8 cellular contexts compared by ENCODE assay signal in the genomic region with DNA sequence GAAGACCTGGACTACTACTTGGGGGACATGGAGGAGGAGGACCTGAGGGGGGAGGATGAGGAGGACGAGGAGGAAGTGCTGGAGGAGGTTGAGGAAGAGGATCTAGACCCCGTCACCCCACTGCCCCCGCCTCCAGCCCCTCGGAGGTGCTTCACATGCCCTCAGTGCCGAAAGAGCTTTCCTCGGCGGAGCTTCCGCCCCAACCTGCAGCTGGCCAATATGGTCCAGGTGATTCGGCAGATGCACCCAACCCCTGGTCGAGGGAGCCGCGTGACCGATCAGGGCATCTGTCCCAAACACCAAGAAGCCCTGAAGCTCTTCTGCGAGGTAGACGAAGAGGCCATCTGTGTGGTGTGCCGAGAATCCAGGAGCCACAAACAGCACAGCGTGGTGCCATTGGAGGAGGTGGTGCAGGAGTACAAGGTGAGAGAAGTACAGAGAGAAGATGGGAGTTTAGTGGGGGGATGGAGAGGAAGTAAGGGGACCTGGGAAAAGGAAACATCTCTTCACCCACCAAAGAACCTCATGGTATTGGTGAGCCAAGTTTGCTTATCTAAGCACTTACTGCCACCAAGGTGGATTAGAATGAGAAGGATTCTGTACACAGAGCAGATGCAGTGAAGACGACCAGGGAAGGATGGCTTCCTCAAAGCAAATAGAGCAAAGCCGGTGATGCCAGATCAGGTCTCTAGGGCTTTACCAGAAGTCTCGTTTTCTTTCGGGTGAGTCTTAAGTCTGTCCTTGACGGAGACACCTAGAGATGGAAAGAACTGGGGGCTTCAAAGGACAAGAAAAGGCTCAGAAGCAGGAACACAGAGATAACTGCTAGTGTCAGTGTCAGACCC. TPM values are rescaled to one million over a fixed set of nuclear protein-coding genes. Genes with fewer than 3 reads are reported as not detected.
DNase-seq lines count a peak whose midpoint lies in the region; ATAC-seq and TF ChIP-seq lines count a peak whose summit lies in the region.

No MANE protein-coding gene starts in this region.

- 60 to 71% methylated on average over 21 to 22 of the region's 22 CpGs for WGBS in lung, 2 donors

- H3K27ac ChIP-seq in lung (ENCODE audit: low read depth in 1 of 2, low read length in 1 of 2) (peak overlapping the region in 1 of 2 donors; percentile 95), upper lobe of right lung (peak overlapping the region; percentile 97)

- no peak for TF ChIP-seq CTCF in astrocyte of the cerebellum (IDR thresholded peaks at IDR 0.05; ENCODE audit: low read depth, low read length, missing control alignments)
- no peak for TF ChIP-seq CTCF in lung (IDR thresholded peaks at IDR 0.05; ENCODE audit: control extremely low read depth, extremely low read depth)
- TF ChIP-seq CTCF in upper lobe of right lung (IDR thresholded peaks at IDR 0.05): no peak

- peak; percentile 28 for DNase-seq in stimulated activated CD4-positive, alpha-beta T cell treated with anti-CD3 and anti-CD28 coated beads, Interleukin-1b, Interleukin-23, amount 100 ng/mL, for 48 hours
- no peak for DNase-seq in stimulated activated CD4-positive, alpha-beta T cell treated with anti-CD3 and anti-CD28 coated beads, Interleukin-2, amount 100 ng/mL, for 48 hours
- DNase-seq in astrocyte of the cerebellum (ENCODE audit: low read depth) (no peak), lung (ENCODE audit: low spot score) (no peak), upper lobe of right lung (no peak), NOMO-1 treated with dmso at 0.1 percent for 144 hours (lab: John Stamatoyannopoulos, UW; ENCODE audit: unreplicated experiment) (no peak)

- peaks cover 0 to 18% of the 10 kb centered on the region in 2 donors for H3K4me1 ChIP-seq in lung (ENCODE audit: control insufficient read depth in 2 of 2, insufficient read depth in 2 of 2, low read length in 2 of 2)
- peaks cover 8% of the 10 kb centered on the region for H3K4me1 ChIP-seq in upper lobe of right lung

- peaks cover 0 to 2% of the 10 kb centered on the region in 2 donors for H3K36me3 ChIP-seq in lung (ENCODE audit: control insufficient read depth in 2 of 2, insufficient read depth in 2 of 2, low read length in 2 of 2)
- H3K36me3 ChIP-seq in upper lobe of right lung: no peaks in the 10 kb centered on the region

- intact Hi-C loops in upper lobe of right lung (cut with DNase I): no loop called here

- H3K27me3 ChIP-seq in lung (ENCODE audit: control insufficient read depth, insufficient read depth) (no peaks in the 10 kb centered on the region), upper lobe of right lung (no peaks in the 10 kb centered on the region)

- H3K4me3 ChIP-seq in astrocyte of the cerebellum (ENCODE audit: low read depth, low read length): peak overlapping the region; percentile 80
- peak overlapping the region; percentile 74 for H3K4me3 ChIP-seq in lung
- H3K4me3 ChIP-seq in upper lobe of right lung: peak overlapping the region; percentile 96

- H3K9me3 ChIP-seq in lung (ENCODE audit: control insufficient read depth in 2 of 2, insufficient read depth in 1 of 2, low read length in 1 of 2) (no peaks in the 10 kb centered on the region), upper lobe of right lung (no peaks in the 10 kb centered on the region)

- ATAC-seq in lung (ENCODE audit: insufficient read depth, low FRiP score) (no peak), upper lobe of right lung (no peak), GM18511 (IDR thresholded peaks at IDR 0.05; ENCODE audit: unreplicated experiment) (no peak), HG03571 (IDR thresholded peaks at IDR 0.05; ENCODE audit: unreplicated experiment) (no peak)

- in situ Hi-C loops in astrocyte of the cerebellum (cut with HindIII; ENCODE audit: low sequenced_read_pairs): no loop called here

RNA-seq across cellular contexts. Expression of a gene that starts 1.5 kb away (rescaled TPM):
- total RNA-seq in lung: 10 to 100 TPM; 13.1 to 38.6 TPM
- 10 to 100 TPM; 20.3 to 24.1 TPM for polyA plus RNA-seq in lung
- 26.9 TPM for total RNA-seq in upper lobe of right lung

RNA-seq across cellular contexts. Expression of a gene that starts 19.1 kb away (rescaled TPM):
- 1,000 to 10,000 TPM; 1,254 to 2,994 TPM for total RNA-seq in lung
- 1,000 to 10,000 TPM; 1,850 to 2,028 TPM for polyA plus RNA-seq in lung
- total RNA-seq in upper lobe of right lung: 1,155 TPM

RNA-seq across cellular contexts. Expression of a gene that starts 19.6 kb away (rescaled TPM):
- 1 to 10 TPM in 1 of 2 donors, under 1 TPM in 1; 0.46 to 3.8 TPM for total RNA-seq in lung
- polyA plus RNA-seq in lung: 1 to 10 TPM; 1.2 to 3.6 TPM
- 4.9 TPM for total RNA-seq in upper lobe of right lung

RNA-seq across cellular contexts. Expression of a gene that starts 36.3 kb away (rescaled TPM):
- total RNA-seq in lung (10 to 100 TPM; 16.1 to 19.3 TPM), upper lobe of right lung (16.3 TPM)
- polyA plus RNA-seq in lung: 10 to 100 TPM in 1 of 2 donors, 1 to 10 TPM in 1; 6.5 to 11.6 TPM
